In genomic region chr12:51948066-51948465, GRCh38 we compare ENCODE assay signal across 28 cellular contexts. TPM values are rescaled to one million over a fixed set of nuclear protein-coding genes. Genes with fewer than 3 reads are reported as not detected.
"Had no signal": no experiment of that assay in that cellular context is flagged by ENCODE, and none has a peak within 500 bp of the region (broad histone marks: within the 10 kb centered on the region; RNA-seq: fewer than 3 reads in every experiment).

No MANE protein-coding gene starts in this region.

- H3K27me3 ChIP-seq: colonic mucosa, esophagus squamous epithelium, left lung, ovary, sigmoid colon, tibial nerve, upper lobe of left lung had no signal

- H3K4me3 Mint-ChIP-seq: central memory CD8-positive, alpha-beta T cell; immature natural killer cell; mesothelial cell of epicardium; natural killer cell treated with Interleukin-12 subunit alpha and Interleukin-12 subunit beta and Interleukin-15 and Interleukin-18, amount 100 ng/mL, for 72 hours; stimulated activated effector memory CD8-positive, alpha-beta T cell treated with anti-CD3 and anti-CD28 coated beads, Interleukin-12 subunit alpha, Interleukin-12 subunit beta, amount 100 ng/mL, for 72 hours had no signal

- H3K27ac ChIP-seq: colonic mucosa, esophagus squamous epithelium, left lung, ovary, psoas muscle, sigmoid colon, thoracic aorta, tibial nerve, upper lobe of left lung had no signal

- H3K36me3 ChIP-seq: colonic mucosa, esophagus squamous epithelium, left lung, ovary, sigmoid colon, thoracic aorta, tibial nerve, upper lobe of left lung had no signal

- ATAC-seq: left lung; mucosa of descending colon; natural killer cell treated with Interleukin-12 subunit alpha and Interleukin-12 subunit beta and Interleukin-15 and Interleukin-18, amount 100 ng/mL, for 72 hours; psoas muscle; right cardiac atrium; stimulated activated effector memory CD8-positive, alpha-beta T cell treated with anti-CD3 and anti-CD28 coated beads, Interleukin-12 subunit alpha, Interleukin-12 subunit beta, amount 100 ng/mL, for 72 hours; stimulated activated naive CD8-positive, alpha-beta T cell treated with anti-CD3 and anti-CD28 coated beads, Interleukin-15, Interleukin-2, amounts not matched to agents 100 U/mL and 50 U/mL, for 24 hours had no signal

- H3K4me3 ChIP-seq: colonic mucosa, esophagus squamous epithelium, left lung, mucosa of descending colon, ovary, psoas muscle, sigmoid colon, thoracic aorta, tibial nerve, upper lobe of left lung had no signal

- DNase-seq: colonic mucosa; dermis blood vessel endothelial cell; effector CD4-positive, alpha-beta T cell; esophagus squamous epithelium; hypothalamus; immature natural killer cell; left lung; mesenchymal stem cell; mucosa of descending colon; naive B cell; nucleus accumbens; ovary; posterior cingulate gyrus; psoas muscle; right cardiac atrium; sigmoid colon; stimulated activated CD4-positive, alpha-beta T cell treated with anti-CD3 and anti-CD28 coated beads, Interleukin-2, amount 100 ng/mL, for 24 hours; stimulated activated CD4-positive, alpha-beta T cell treated with anti-CD3 and anti-CD28 coated beads, Interleukin-4, amount 100 ng/mL, for 24 hours; stimulated activated naive CD8-positive, alpha-beta T cell treated with anti-CD3 and anti-CD28 coated beads, Interleukin-15, Interleukin-2, amounts not matched to agents 100 U/mL and 50 U/mL, for 24 hours; substantia nigra; upper lobe of left lung had no signal

- H3K27ac Mint-ChIP-seq: immature natural killer cell, mesothelial cell of epicardium, naive B cell had no signal

- H3K4me1 ChIP-seq: colonic mucosa had no signal

RNA-seq across cellular contexts. Expression of gene ACVRL1, which starts 40.8 kb away (rescaled TPM):
- total RNA-seq: mesothelial cell of epicardium; natural killer cell treated with Interleukin-12 subunit alpha and Interleukin-12 subunit beta and Interleukin-15 and Interleukin-18, amount 100 ng/mL, for 72 hours had no signal
- polyA plus RNA-seq: keratinocyte had no signal
